1 cellular context compared by ENCODE assay signal in the genomic region with DNA sequence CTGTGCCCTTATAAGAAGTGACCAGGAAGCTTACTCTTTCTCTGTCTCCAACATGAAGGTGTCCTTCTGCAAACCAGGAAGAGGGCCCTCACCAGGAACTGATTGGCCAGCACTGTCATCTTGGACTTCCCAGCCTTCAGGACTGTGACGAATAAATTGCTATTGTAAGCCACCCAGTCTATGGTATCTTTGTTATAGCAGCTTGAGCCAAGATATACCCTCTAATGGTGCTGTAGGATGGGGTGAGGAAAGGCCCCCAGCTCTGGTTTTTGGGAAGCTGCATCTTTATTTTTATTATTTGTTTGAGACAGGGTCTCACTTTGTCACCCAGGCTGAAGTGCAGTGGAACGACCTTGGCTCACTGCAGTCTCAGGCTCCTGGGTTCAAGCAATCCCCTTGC.
TF ChIP-seq lines count a peak whose summit lies in the region.

No MANE protein-coding gene starts in this region.

TF ChIP-seq in HepG2, 621 proteins besides CTCF, POLR2A, EP300 and RAD21 (continued from another document):
- TF ChIP-seq, protein P1, sequence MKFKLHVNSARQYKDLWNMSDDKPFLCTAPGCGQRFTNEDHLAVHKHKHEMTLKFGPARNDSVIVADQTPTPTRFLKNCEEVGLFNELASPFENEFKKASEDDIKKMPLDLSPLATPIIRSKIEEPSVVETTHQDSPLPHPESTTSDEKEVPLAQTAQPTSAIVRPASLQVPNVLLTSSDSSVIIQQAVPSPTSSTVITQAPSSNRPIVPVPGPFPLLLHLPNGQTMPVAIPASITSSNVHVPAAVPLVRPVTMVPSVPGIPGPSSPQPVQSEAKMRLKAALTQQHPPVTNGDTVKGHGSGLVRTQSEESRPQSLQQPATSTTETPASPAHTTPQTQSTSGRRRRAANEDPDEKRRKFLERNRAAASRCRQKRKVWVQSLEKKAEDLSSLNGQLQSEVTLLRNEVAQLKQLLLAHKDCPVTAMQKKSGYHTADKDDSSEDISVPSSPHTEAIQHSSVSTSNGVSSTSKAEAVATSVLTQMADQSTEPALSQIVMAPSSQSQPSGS (CRISPR knock-in tag; IDR thresholded peaks at IDR 0.05): no peak
- no peak for TF ChIP-seq CERS6 (CRISPR knock-in tag; IDR thresholded peaks at IDR 0.05)
